19 cellular contexts compared by ENCODE assay signal in genomic region chr4:99351487-99351886, GRCh38. TPM values are rescaled to one million over a fixed set of nuclear protein-coding genes. Genes with fewer than 3 reads are reported as not detected.
DNase-seq lines count a peak whose midpoint lies in the region; ATAC-seq and TF ChIP-seq lines count a peak whose summit lies in the region.
"Had no signal": no experiment of that assay in that cellular context is flagged by ENCODE, and none has a peak within 500 bp of the region (broad histone marks: within the 10 kb centered on the region; RNA-seq: fewer than 3 reads in every experiment).

No MANE protein-coding gene starts in this region.

- no peak for TF ChIP-seq EP300 in stomach (IDR thresholded peaks at IDR 0.05)

- peaks cover 4% of the 10 kb centered on the region for H3K4me1 ChIP-seq in left ventricle myocardium inferior
- peaks cover 10% of the 10 kb centered on the region for H3K4me1 ChIP-seq in mucosa of stomach (ENCODE audit: control insufficient read depth, insufficient read depth, low read length)
- H3K4me1 ChIP-seq in stomach: peaks cover 0 to 11% (median 5%) of the 10 kb centered on the region in 4 donors

- H3K27ac ChIP-seq in left ventricle myocardium inferior (replicated peaks) (no peak overlapping the region), stomach (no peak overlapping the region)
- H3K27ac ChIP-seq: 22Rv1, HL-60 had no signal

- intact Hi-C loops in left ventricle myocardium inferior (cut with micrococcal nuclease): no loop called here
- intact Hi-C loops in left ventricle myocardium superior (cut with micrococcal nuclease): no loop called here
- intact Hi-C loops in stomach (cut with DNase I; ENCODE audit: low total_unique reads): no loop called here

- peak overlapping the region; percentile 45 for H3K4me3 ChIP-seq in left ventricle myocardium inferior
- H3K4me3 ChIP-seq in mucosa of stomach (ENCODE audit: low read length): no peak overlapping the region
- peak overlapping the region; percentile 14 to 33 (median 22) for H3K4me3 ChIP-seq in stomach

- H3K36me3 ChIP-seq in left ventricle myocardium inferior: peaks cover 3% of the 10 kb centered on the region
- H3K36me3 ChIP-seq in mucosa of stomach (ENCODE audit: control insufficient read depth, insufficient read depth, low read length): no peaks in the 10 kb centered on the region
- peaks cover 0 to 4% (median 0%) of the 10 kb centered on the region in 4 donors for H3K36me3 ChIP-seq in stomach

- DNase-seq in left ventricle myocardium inferior (no peak), left ventricle myocardium superior (no peak), left lobe of liver (ENCODE audit: low spot score) (no peak), stomach (no peak), putamen (ENCODE audit: low spot score) (no peak), GM19240 (ENCODE audit: insufficient read length, low spot score) (no peak)
- DNase-seq: CD8-positive, alpha-beta T cell; COR-L47; DMS53; GF-D8; HCEC 1CT; HFFc6 had no signal

- no peaks in the 10 kb centered on the region for H3K27me3 ChIP-seq in left ventricle myocardium inferior (ENCODE audit: low read depth)
- no peaks in the 10 kb centered on the region for H3K27me3 ChIP-seq in mucosa of stomach (ENCODE audit: control insufficient read depth, insufficient read depth, low read length)
- H3K27me3 ChIP-seq in stomach: no peaks in the 10 kb centered on the region

- no peak for ATAC-seq in left ventricle myocardium superior
- peak; percentile 16 for ATAC-seq in left lobe of liver
- no peak for ATAC-seq in HG03460 (IDR thresholded peaks at IDR 0.05; ENCODE audit: unreplicated experiment)
- ATAC-seq: CD8-positive, alpha-beta T cell had no signal

- no peak for TF ChIP-seq CTCF in left ventricle myocardium inferior (IDR thresholded peaks at IDR 0.05; ENCODE audit: borderline replicate concordance)
- no peak for TF ChIP-seq CTCF in stomach (IDR thresholded peaks at IDR 0.05)

- no peak for TF ChIP-seq POLR2A in stomach (IDR thresholded peaks at IDR 0.05)

- 33 to 49% (median 42%) methylated on average over 2 of the region's 2 CpGs for WGBS in stomach, 5 donors

- H3K9me3 ChIP-seq in left ventricle myocardium inferior (replicated peaks): no peaks in the 10 kb centered on the region
- no peaks in the 10 kb centered on the region for H3K9me3 ChIP-seq in mucosa of stomach (ENCODE audit: control insufficient read depth, low read length)
- H3K9me3 ChIP-seq in stomach: peaks cover 0 to 3% (median 0%) of the 10 kb centered on the region in 4 donors

- H3K9ac ChIP-seq in mucosa of stomach (ENCODE audit: low read length): peak overlapping the region; percentile 50

RNA-seq across cellular contexts. Expression of gene ADH1C, which starts 1.1 kb away (rescaled TPM):
- total RNA-seq in left ventricle myocardium inferior (2.6 TPM), left ventricle myocardium superior (7.6 TPM), left lobe of liver (522 TPM), stomach (100 to 1,000 TPM in 2 of 5 donors, 10 to 100 TPM in 2, not detected in 1; 58.5 to 427 (median 233) TPM)
- 100 to 1,000 TPM in 1 of 3 donors, 10 to 100 TPM in 2; 29.9 to 150 (median 61.3) TPM for polyA plus RNA-seq in stomach
- total RNA-seq: A673; CD8-positive, alpha-beta T cell; HFFc6 had no signal
- polyA plus RNA-seq: CD14-positive monocyte had no signal

RNA-seq across cellular contexts. Expression of gene ADH1B, which starts 30.3 kb away (rescaled TPM):
- 91.9 TPM for total RNA-seq in left ventricle myocardium inferior
- total RNA-seq in left ventricle myocardium superior: 110 TPM
- 4,370 TPM for total RNA-seq in left lobe of liver
- total RNA-seq in stomach: 100 to 1,000 TPM in 4 of 5 donors, 10 to 100 TPM in 1; 52.0 to 228 (median 183) TPM
- 100 to 1,000 TPM in 2 of 3 donors, 10 to 100 TPM in 1; 69.3 to 490 (median 198) TPM for polyA plus RNA-seq in stomach
- total RNA-seq: A673; CD8-positive, alpha-beta T cell; H4; HFFc6 had no signal
- polyA plus RNA-seq: CD14-positive monocyte had no signal

Comparison
In these comparisons a context has a peak if more than half of its experiments do, and no peak if none do; other contexts are left out.
1. RNA of gene ADH1B, which starts 30.3 kb away (total RNA-seq): 4,370 TPM in left lobe of liver (single experiment); 52.0 to 228 TPM in stomach, 110 TPM in left ventricle myocardium superior (single experiment) and 91.9 TPM in left ventricle myocardium inferior (single experiment); every median in the first group is over 10 times any median in the second.